Comparison of ENCODE assay signal across 7 cellular contexts in the genomic region with DNA sequence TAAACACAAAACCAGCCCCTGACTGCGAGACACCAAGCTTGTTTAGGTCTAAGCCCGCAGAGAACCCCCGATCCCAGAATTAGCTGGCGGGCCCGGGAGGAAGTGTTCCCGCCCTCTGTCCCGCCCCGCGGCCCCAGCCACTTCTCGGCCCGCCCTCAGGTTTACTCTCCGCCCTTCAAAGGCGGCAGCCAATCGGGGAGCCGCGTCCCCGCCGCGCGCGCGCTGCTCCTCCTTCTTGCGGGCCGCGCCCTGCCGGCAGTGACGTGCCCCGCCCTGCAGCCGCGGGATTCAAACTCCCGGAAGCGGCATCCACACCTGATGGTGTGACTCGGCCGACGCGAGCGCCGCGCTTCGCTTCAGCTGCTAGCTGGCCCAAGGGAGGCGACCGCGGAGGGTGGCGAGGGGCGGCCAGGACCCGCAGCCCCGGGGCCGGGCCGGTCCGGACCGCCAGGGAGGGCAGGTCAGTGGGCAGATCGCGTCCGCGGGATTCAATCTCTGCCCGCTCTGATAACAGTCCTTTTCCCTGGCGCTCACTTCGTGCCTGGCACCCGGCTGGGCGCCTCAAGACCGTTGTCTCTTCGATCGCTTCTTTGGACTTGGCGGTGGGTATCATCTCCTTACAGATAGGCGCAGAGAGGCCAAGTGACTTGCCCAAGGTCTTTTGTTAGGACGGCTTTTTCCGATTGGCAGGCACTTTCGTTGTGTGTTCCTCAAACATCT. TPM values are rescaled to one million over a fixed set of nuclear protein-coding genes. Genes with fewer than 3 reads are reported as not detected.
DNase-seq lines count a peak whose midpoint lies in the region; ATAC-seq and TF ChIP-seq lines count a peak whose summit lies in the region.

A gene (plus strand): TSS at position 291 of the 720 bp plus-strand sequence. CDS start 3,440 bp downstream, outside the sequence.

- peak within 1 kb of the TSS; percentile 77 for H3K4me3 ChIP-seq in astrocyte of the spinal cord (ENCODE audit: low read depth, low read length)

- peak; percentile 96 for ATAC-seq in GM18517 (IDR thresholded peaks at IDR 0.05; ENCODE audit: unreplicated experiment)
- ATAC-seq in HG03039 (IDR thresholded peaks at IDR 0.05; ENCODE audit: unreplicated experiment): peak; percentile 98
- peak; percentile 100 for ATAC-seq in sciatic nerve

- peak; percentile 33 for DNase-seq in NCI-H2081 treated with DMSO at 0.1 percent for 48 hours (lab: John Stamatoyannopoulos, UW)
- DNase-seq in T1000 (lab: John Stamatoyannopoulos, UW): peak; percentile 93
- peak; percentile 96 for DNase-seq in astrocyte of the spinal cord (ENCODE audit: low read depth, low spot score)
- peak; percentile 32 to 97 (median 87) for DNase-seq in hypothalamus (lab: John Stamatoyannopoulos, UW)
- DNase-seq in sciatic nerve (ENCODE audit: low spot score): peak; percentile 98

- in situ Hi-C loops in astrocyte of the spinal cord (cut with HindIII; ENCODE audit: low sequenced_read_pairs): no loop called here

- TF ChIP-seq CTCF in astrocyte of the spinal cord (IDR thresholded peaks at IDR 0.05; ENCODE audit: low read depth, low read length): no peak

- intact Hi-C loops in sciatic nerve (cut with DNase I): no loop called here

RNA-seq across cellular contexts. Expression of the gene that starts here (rescaled TPM):
- 0.62 TPM for total RNA-seq in sciatic nerve

Comparison
In these comparisons a context has a peak if more than half of its experiments do, and no peak if none do; other contexts are left out.
1. Peak in every context shown above with its lines: DNase-seq, ATAC-seq and H3K4me3 ChIP-seq.
2. Peak in DNase-seq and ATAC-seq in sciatic nerve; RNA of the gene not detected or under 1 TPM.
3. DNase-seq: peak in every context shown above with its lines; median percentile 98 in sciatic nerve; 96 in astrocyte of the spinal cord; 93 in T1000; 87 in hypothalamus; 33 in NCI-H2081 treated with DMSO at 0.1 percent for 48 hours.